10 cellular contexts compared by ENCODE assay signal in the genomic region with DNA sequence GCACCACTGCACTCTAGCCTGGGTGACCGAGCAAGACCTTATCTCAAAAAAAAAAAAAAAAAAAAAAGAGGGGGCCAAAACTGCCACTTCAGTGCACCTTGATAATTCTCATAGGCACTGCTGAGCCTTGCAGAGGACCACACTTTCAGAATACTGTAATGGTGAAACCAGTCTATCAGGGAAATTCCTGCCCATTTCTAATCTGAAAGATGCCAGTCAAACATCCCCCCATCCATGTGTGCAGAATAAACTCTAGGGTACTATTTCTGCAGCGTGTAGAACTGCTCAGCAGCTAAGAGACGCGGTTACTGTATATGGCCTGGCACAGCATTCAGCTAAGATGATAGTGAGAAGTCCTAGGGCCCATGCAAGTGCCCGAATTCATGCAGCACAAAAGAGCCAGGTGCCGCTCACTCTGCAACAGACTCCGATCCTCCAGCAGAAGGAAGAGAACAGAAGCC.
DNase-seq lines count a peak whose midpoint lies in the region; ATAC-seq, FAIRE-seq and TF ChIP-seq lines count a peak whose summit lies in the region.
"Had no signal": no experiment of that assay in that cellular context is flagged by ENCODE, and none has a peak within 500 bp of the region (broad histone marks: within the 10 kb centered on the region; RNA-seq: fewer than 3 reads in every experiment).

No MANE protein-coding gene starts in this region.

- CTCF ChIA-PET in K562 (lab: Yijun Ruan, JAX; ENCODE audit: low intra/inter-chr PET ratio): no interaction called here

- H3K79me2 ChIP-seq in K562 (ENCODE audit: control insufficient read depth, insufficient read depth, low read length): no peaks in the 10 kb centered on the region

- TF ChIP-seq POLR2A in GM12891 (IDR thresholded peaks at IDR 0.05; ENCODE audit: low read depth, low read length) (no peak), K562 (conservative IDR thresholded peaks at IDR 0.05) (no peak), right lobe of liver (IDR thresholded peaks at IDR 0.05) (no peak)

- no peaks in the 10 kb centered on the region for H3K9me3 ChIP-seq in K562 (replicated peaks; ENCODE audit: control insufficient read depth, insufficient read depth, low read depth, low read length)
- no peaks in the 10 kb centered on the region for H3K9me3 ChIP-seq in right lobe of liver
- H3K9me3 ChIP-seq: gastrocnemius medialis had no signal

- no peaks in the 10 kb centered on the region for H3K36me3 ChIP-seq in K562 (ENCODE audit: control insufficient read depth, insufficient read depth, low read length)
- H3K36me3 ChIP-seq in right lobe of liver: no peaks in the 10 kb centered on the region

- TF ChIP-seq EP300 in K562 (IDR thresholded peaks at IDR 0.05; ENCODE audit: low read length): no peak

- no peak for DNase-seq in GM12891 (ENCODE audit: insufficient read length, low spot score)
- DNase-seq in K562 (ENCODE audit: extremely low read depth in 1 of 4, low spot score in 3 of 4): no peak
- no peak for DNase-seq in right lobe of liver
- no peak for DNase-seq in activated CD4-positive, alpha-beta T cell treated with anti-CD3 and anti-CD28 coated beads, Interleukin-2, amount 50 U/mL, for 1 hour
- no peak for DNase-seq in occipital lobe (lab: John Stamatoyannopoulos, UW)
- DNase-seq: gastrocnemius medialis, mammary epithelial cell had no signal

- H3K4me2 ChIP-seq in K562 (ENCODE audit: insufficient read depth, low read length): no peak overlapping the region

- H3K9ac ChIP-seq in K562 (ENCODE audit: insufficient read depth in 1 of 2, low read depth in 2 of 2, low read length in 2 of 2): no peak overlapping the region

- H3K4me1 ChIP-seq in K562 (replicated peaks in 1 of 2; ENCODE audit: control insufficient read depth in 2 of 2, insufficient read depth in 2 of 2, low read length in 2 of 2): no peaks in the 10 kb centered on the region
- peaks cover 0 to 7% (median 0%) of the 10 kb centered on the region in 4 donors for H3K4me1 ChIP-seq in right lobe of liver

- no peak for FAIRE-seq in GM12891 (lab: Jason Lieb, UNC)
- FAIRE-seq in K562 (lab: Jason Lieb, UNC): no peak

- no TSS peak for BruUV-seq in K562 (replicated peaks; lab: Mats Ljungman, UMichigan)

- TF ChIP-seq CTCF in K562 (IDR thresholded peaks at IDR 0.05 in 2 of 3, conservative IDR thresholded peaks at IDR 0.05 in 1 of 3; ENCODE audit: insufficient read depth in 2 of 3, low read depth in 1 of 3, low read length in 3 of 3): no peak
- no peak for TF ChIP-seq CTCF in right lobe of liver (IDR thresholded peaks at IDR 0.05)

- H3K27me3 ChIP-seq in K562 (ENCODE audit: control insufficient read depth in 2 of 2, insufficient read depth in 2 of 2, low read length in 2 of 2) (no peaks in the 10 kb centered on the region), right lobe of liver (no peaks in the 10 kb centered on the region)
- H3K27me3 ChIP-seq: gastrocnemius medialis had no signal

- intact Hi-C loops in K562 (cut with micrococcal nuclease): no loop called here
- intact Hi-C loops in right lobe of liver (cut with DNase I): no loop called here

- H4K20me1 ChIP-seq in K562 (replicated peaks; ENCODE audit: control insufficient read depth, insufficient read depth, low read length): no peaks in the 10 kb centered on the region

- WGBS in K562 (ENCODE audit: insufficient coverage, low coverage, missing lambda C conversion rate): 31% methylated on average over 7 of the region's 7 CpGs
- WGBS in right lobe of liver (ENCODE audit: insufficient coverage, low coverage, low lambda C conversion rate, missing lambda C conversion rate): 80% methylated on average over 7 of the region's 7 CpGs

- H3K4me3 ChIP-seq in K562: no peak overlapping the region
- no peak overlapping the region for H3K4me3 ChIP-seq in right lobe of liver
- H3K4me3 ChIP-seq: gastrocnemius medialis had no signal

- no peak overlapping the region for H3K27ac ChIP-seq in K562 (ENCODE audit: extremely low read depth, low read depth, low read length)
- no peak overlapping the region for H3K27ac ChIP-seq in right lobe of liver

- ATAC-seq in GM19452 (IDR thresholded peaks at IDR 0.05; ENCODE audit: unreplicated experiment) (peak; percentile 44), HG03342 (IDR thresholded peaks at IDR 0.05; ENCODE audit: unreplicated experiment) (peak; percentile 29), K562 (0 out of 3 replicates have a peak, but pooled peaks have one; percentile 25), right lobe of liver (no peak), HG03280 (IDR thresholded peaks at IDR 0.05; ENCODE audit: unreplicated experiment) (no peak)
- ATAC-seq: gastrocnemius medialis had no signal

- H3K9me1 ChIP-seq in K562 (ENCODE audit: control insufficient read depth, insufficient read depth, low read length): no peaks in the 10 kb centered on the region

- POLR2A ChIA-PET in K562 (lab: Yijun Ruan, JAX): no interaction called here

- in situ Hi-C loops in K562 (cut with MboI): no loop called here

- TF ChIP-seq RAD21 in K562 (CRISPR knock-in tag; conservative IDR thresholded peaks at IDR 0.05 in 1 of 2, IDR thresholded peaks at IDR 0.05 in 1 of 2): no peak

- H2AFZ ChIP-seq in K562 (ENCODE audit: low read depth, low read length): no peak overlapping the region

TF ChIP-seq in GM12891, 5 proteins besides CTCF, POLR2A, EP300 and RAD21:
- TF ChIP-seq SPI1 (IDR thresholded peaks at IDR 0.05; ENCODE audit: low read depth, low read length): no peak
- 0 out of 2 replicates have a peak, but pooled peaks have one; percentile 14 for TF ChIP-seq TAF1 (IDR thresholded peaks at IDR 0.05; ENCODE audit: low read depth, low read length)
- 0 out of 2 replicates have a peak, but pooled peaks have one; percentile 8 for TF ChIP-seq POU2F2 (IDR thresholded peaks at IDR 0.05; ENCODE audit: low read depth, low read length)
- no peak for TF ChIP-seq PAX5 (IDR thresholded peaks at IDR 0.05; ENCODE audit: insufficient read depth, low read length, severe bottlenecking)

TF ChIP-seq in K562, 482 proteins besides CTCF, POLR2A, EP300 and RAD21:
- TF ChIP-seq ZNF384 (IDR thresholded peaks at IDR 0.05; ENCODE audit: low read depth, low read length): peak; percentile 65; the same call in 1 of the 2 replicates
- TF ChIP-seq, protein P1, sequence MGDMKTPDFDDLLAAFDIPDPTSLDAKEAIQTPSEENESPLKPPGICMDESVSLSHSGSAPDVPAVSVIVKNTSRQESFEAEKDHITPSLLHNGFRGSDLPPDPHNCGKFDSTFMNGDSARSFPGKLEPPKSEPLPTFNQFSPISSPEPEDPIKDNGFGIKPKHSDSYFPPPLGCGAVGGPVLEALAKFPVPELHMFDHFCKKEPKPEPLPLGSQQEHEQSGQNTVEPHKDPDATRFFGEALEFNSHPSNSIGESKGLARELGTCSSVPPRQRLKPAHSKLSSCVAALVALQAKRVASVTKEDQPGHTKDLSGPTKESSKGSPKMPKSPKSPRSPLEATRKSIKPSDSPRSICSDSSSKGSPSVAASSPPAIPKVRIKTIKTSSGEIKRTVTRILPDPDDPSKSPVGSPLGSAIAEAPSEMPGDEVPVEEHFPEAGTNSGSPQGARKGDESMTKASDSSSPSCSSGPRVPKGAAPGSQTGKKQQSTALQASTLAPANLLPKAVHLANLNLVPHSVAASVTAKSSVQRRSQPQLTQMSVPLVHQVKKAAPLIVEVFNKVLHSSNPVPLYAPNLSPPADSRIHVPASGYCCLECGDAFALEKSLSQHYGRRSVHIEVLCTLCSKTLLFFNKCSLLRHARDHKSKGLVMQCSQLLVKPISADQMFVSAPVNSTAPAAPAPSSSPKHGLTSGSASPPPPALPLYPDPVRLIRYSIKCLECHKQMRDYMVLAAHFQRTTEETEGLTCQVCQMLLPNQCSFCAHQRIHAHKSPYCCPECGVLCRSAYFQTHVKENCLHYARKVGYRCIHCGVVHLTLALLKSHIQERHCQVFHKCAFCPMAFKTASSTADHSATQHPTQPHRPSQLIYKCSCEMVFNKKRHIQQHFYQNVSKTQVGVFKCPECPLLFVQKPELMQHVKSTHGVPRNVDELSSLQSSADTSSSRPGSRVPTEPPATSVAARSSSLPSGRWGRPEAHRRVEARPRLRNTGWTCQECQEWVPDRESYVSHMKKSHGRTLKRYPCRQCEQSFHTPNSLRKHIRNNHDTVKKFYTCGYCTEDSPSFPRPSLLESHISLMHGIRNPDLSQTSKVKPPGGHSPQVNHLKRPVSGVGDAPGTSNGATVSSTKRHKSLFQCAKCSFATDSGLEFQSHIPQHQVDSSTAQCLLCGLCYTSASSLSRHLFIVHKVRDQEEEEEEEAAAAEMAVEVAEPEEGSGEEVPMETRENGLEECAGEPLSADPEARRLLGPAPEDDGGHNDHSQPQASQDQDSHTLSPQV (IDR thresholded peaks at IDR 0.05): no peak
- TF ChIP-seq PURB (CRISPR knock-in tag; IDR thresholded peaks at IDR 0.05; ENCODE audit: low read depth): no peak
- TF ChIP-seq GABPA (tag; conservative IDR thresholded peaks at IDR 0.05; ENCODE audit: low read depth): no peak
- no peak for TF ChIP-seq SRSF9 (IDR thresholded peaks at IDR 0.05; ENCODE audit: borderline replicate concordance, low read depth, low read length)
- no peak for TF ChIP-seq NCOA4 (IDR thresholded peaks at IDR 0.05; ENCODE audit: partially characterized antibody)
- TF ChIP-seq, protein P2, sequence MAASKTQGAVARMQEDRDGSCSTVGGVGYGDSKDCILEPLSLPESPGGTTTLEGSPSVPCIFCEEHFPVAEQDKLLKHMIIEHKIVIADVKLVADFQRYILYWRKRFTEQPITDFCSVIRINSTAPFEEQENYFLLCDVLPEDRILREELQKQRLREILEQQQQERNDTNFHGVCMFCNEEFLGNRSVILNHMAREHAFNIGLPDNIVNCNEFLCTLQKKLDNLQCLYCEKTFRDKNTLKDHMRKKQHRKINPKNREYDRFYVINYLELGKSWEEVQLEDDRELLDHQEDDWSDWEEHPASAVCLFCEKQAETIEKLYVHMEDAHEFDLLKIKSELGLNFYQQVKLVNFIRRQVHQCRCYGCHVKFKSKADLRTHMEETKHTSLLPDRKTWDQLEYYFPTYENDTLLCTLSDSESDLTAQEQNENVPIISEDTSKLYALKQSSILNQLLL (CRISPR knock-in tag; IDR thresholded peaks at IDR 0.05; ENCODE audit: borderline replicate concordance): no peak

Comparison
In these comparisons a context has a peak if more than half of its experiments do, and no peak if none do; other contexts are left out.
1. ATAC-seq: peak in GM19452 (single experiment), HG03342 (single experiment) and K562 (single experiment); none in right lobe of liver (0 of 4) and HG03280 (single experiment).